Comparison of ENCODE assay signal across 8 cellular contexts in genomic region chr5:296954-297353, GRCh38. TPM values are rescaled to one million over a fixed set of nuclear protein-coding genes. Genes with fewer than 3 reads are reported as not detected.
DNase-seq lines count a peak whose midpoint lies in the region; ATAC-seq and TF ChIP-seq lines count a peak whose summit lies in the region.
"Not testable (repeated sequence)": the region's sequence is repeated elsewhere in the genome, so short reads cannot be mapped to it uniquely, and the experiment has no call there.

No MANE protein-coding gene starts in this region.

- H3K36me3 ChIP-seq in CD4-positive, alpha-beta memory T cell (ENCODE audit: insufficient read depth, low read length); lung (ENCODE audit: control insufficient read depth in 2 of 2, insufficient read depth in 2 of 2, low read length in 2 of 2): not testable (repeated sequence)

- peak overlapping the region in 6 of 7 donors; percentile 19 to 84 (median 63) for H3K27ac Mint-ChIP-seq in CD4-positive, alpha-beta memory T cell
- peak overlapping the region; percentile 52 for H3K27ac Mint-ChIP-seq in activated CD4-positive, alpha-beta T cell treated with anti-CD3 and anti-CD28 coated beads, Interleukin-2, amount 10 ng/mL, durations not matched to agents 7 days and 5 days
- not testable (repeated sequence) for H3K27ac Mint-ChIP-seq in activated naive CD8-positive, alpha-beta T cell treated with anti-CD3 and anti-CD28 coated beads, Interleukin-2, amount 10 ng/mL, durations not matched to agents 7 days and 5 days
- peak overlapping the region in 1 of 2 donors; percentile 54 for H3K27ac Mint-ChIP-seq in effector memory CD8-positive, alpha-beta T cell

- not testable (repeated sequence) for H3K27me3 ChIP-seq in CD4-positive, alpha-beta memory T cell (ENCODE audit: insufficient read depth, low read length); lung (ENCODE audit: control insufficient read depth, insufficient read depth)

- not testable (repeated sequence) for H3K27ac ChIP-seq in CD4-positive, alpha-beta memory T cell (ENCODE audit: low read depth, low read length); lung (ENCODE audit: low read depth in 1 of 2, low read length in 1 of 2)

- H3K4me3 ChIP-seq in CD4-positive, alpha-beta memory T cell (ENCODE audit: low read length in 2 of 2); lung: not testable (repeated sequence)

- 57 to 71% methylated on average over 13 to 16 of the region's 16 CpGs for WGBS in lung, 2 donors

- CTCF ChIA-PET in CD4-positive, alpha-beta memory T cell (lab: Charles Lee; ENCODE audit: partially characterized antibody) = interaction anchor here (0.9 kb wide), 1 partner anchor 13 kb away, joined by 3 read pairs; no protein-coding TSS in a partner anchor
- CTCF ChIA-PET in activated CD4-positive, alpha-beta T cell treated with anti-CD3 and anti-CD28 coated beads, Interleukin-2, amount 10 ng/mL, durations not matched to agents 7 days and 5 days (lab: Charles Lee) = not testable (repeated sequence)

- not testable (repeated sequence) for H3K27me3 Mint-ChIP-seq in CD4-positive, alpha-beta memory T cell; activated CD4-positive, alpha-beta T cell treated with anti-CD3 and anti-CD28 coated beads, Interleukin-2, amount 10 ng/mL, durations not matched to agents 7 days and 5 days; activated naive CD8-positive, alpha-beta T cell treated with anti-CD3 and anti-CD28 coated beads, Interleukin-2, amount 10 ng/mL, durations not matched to agents 7 days and 5 days; effector memory CD8-positive, alpha-beta T cell

- not testable (repeated sequence) for H3K36me3 Mint-ChIP-seq in CD4-positive, alpha-beta memory T cell; activated naive CD8-positive, alpha-beta T cell treated with anti-CD3 and anti-CD28 coated beads, Interleukin-2, amount 10 ng/mL, durations not matched to agents 7 days and 5 days; effector memory CD8-positive, alpha-beta T cell (ENCODE audit: insufficient read depth)
- peaks cover 15% of the 10 kb centered on the region for H3K36me3 Mint-ChIP-seq in activated CD4-positive, alpha-beta T cell treated with anti-CD3 and anti-CD28 coated beads, Interleukin-2, amount 10 ng/mL, durations not matched to agents 7 days and 5 days (ENCODE audit: low read depth)

- H3K9me3 ChIP-seq in CD4-positive, alpha-beta memory T cell (ENCODE audit: control insufficient read depth in 1 of 2, low read length in 2 of 2); lung (ENCODE audit: control insufficient read depth in 2 of 2, insufficient read depth in 1 of 2, low read length in 1 of 2): not testable (repeated sequence)

- peaks cover 32 to 46% (median 34%) of the 10 kb centered on the region in 4 donors for H3K4me1 Mint-ChIP-seq in CD4-positive, alpha-beta memory T cell
- H3K4me1 Mint-ChIP-seq in activated CD4-positive, alpha-beta T cell treated with anti-CD3 and anti-CD28 coated beads, Interleukin-2, amount 10 ng/mL, durations not matched to agents 7 days and 5 days = peaks cover 32% of the 10 kb centered on the region
- H3K4me1 Mint-ChIP-seq in activated naive CD8-positive, alpha-beta T cell treated with anti-CD3 and anti-CD28 coated beads, Interleukin-2, amount 10 ng/mL, durations not matched to agents 7 days and 5 days = peaks cover 17% of the 10 kb centered on the region
- H3K4me1 Mint-ChIP-seq in effector memory CD8-positive, alpha-beta T cell (ENCODE audit: low read depth in 2 of 2) = peaks cover 32 to 37% of the 10 kb centered on the region in 2 donors

- POLR2A ChIA-PET in CD4-positive, alpha-beta memory T cell (lab: Charles Lee; ENCODE audit: partially characterized antibody); activated CD4-positive, alpha-beta T cell treated with anti-CD3 and anti-CD28 coated beads, Interleukin-2, amount 10 ng/mL, durations not matched to agents 7 days and 5 days (lab: Charles Lee); activated naive CD8-positive, alpha-beta T cell treated with anti-CD3 and anti-CD28 coated beads, Interleukin-2, amount 10 ng/mL, durations not matched to agents 7 days and 5 days (lab: Charles Lee): not testable (repeated sequence)

- DNase-seq in CD4-positive, alpha-beta memory T cell = peak in 4 of 5 donors; percentile 30 to 43 (median 38)
- peak; percentile 47 for DNase-seq in KBM-7
- peak; percentile 77 for DNase-seq in RPMI7951 (ENCODE audit: low read depth)
- DNase-seq in activated CD4-positive, alpha-beta T cell treated with anti-CD3 and anti-CD28 coated beads, Interleukin-2, amount 10 ng/mL, durations not matched to agents 7 days and 5 days = peak; percentile 38
- DNase-seq in activated naive CD8-positive, alpha-beta T cell treated with anti-CD3 and anti-CD28 coated beads, Interleukin-2, amount 10 ng/mL, durations not matched to agents 7 days and 5 days; effector memory CD8-positive, alpha-beta T cell; lung (ENCODE audit: low spot score); stimulated activated naive CD8-positive, alpha-beta T cell treated with anti-CD3 and anti-CD28 coated beads, Interleukin-15, Interleukin-2, amounts not matched to agents 100 U/mL and 50 U/mL, for 24 hours: not testable (repeated sequence)

- peak; percentile 81 for ATAC-seq in activated naive CD8-positive, alpha-beta T cell treated with anti-CD3 and anti-CD28 coated beads, Interleukin-2, amount 10 ng/mL, durations not matched to agents 7 days and 5 days (ENCODE audit: low read depth)
- ATAC-seq in effector memory CD8-positive, alpha-beta T cell (replicated peaks) = peak; percentile 92
- ATAC-seq in lung (ENCODE audit: insufficient read depth, low FRiP score) = peak; percentile 41
- ATAC-seq in stimulated activated naive CD8-positive, alpha-beta T cell treated with anti-CD3 and anti-CD28 coated beads, Interleukin-15, Interleukin-2, amounts not matched to agents 100 U/mL and 50 U/mL, for 24 hours = peak; percentile 85

- not testable (repeated sequence) for TF ChIP-seq CTCF in lung (IDR thresholded peaks at IDR 0.05; ENCODE audit: control extremely low read depth, extremely low read depth)

- in situ Hi-C loops in KBM-7 (cut with MboI; ENCODE audit: low pct_unique_long_range_greater_than_20kb, low sequenced_read_pairs) = not testable (repeated sequence)

- H3K4me1 ChIP-seq in CD4-positive, alpha-beta memory T cell (ENCODE audit: insufficient read depth, low read length) = peaks cover 13% of the 10 kb centered on the region
- H3K4me1 ChIP-seq in lung (ENCODE audit: control insufficient read depth in 2 of 2, insufficient read depth in 2 of 2, low read length in 2 of 2) = not testable (repeated sequence)

- not testable (repeated sequence) for H3K9me3 Mint-ChIP-seq in CD4-positive, alpha-beta memory T cell; activated CD4-positive, alpha-beta T cell treated with anti-CD3 and anti-CD28 coated beads, Interleukin-2, amount 10 ng/mL, durations not matched to agents 7 days and 5 days; activated naive CD8-positive, alpha-beta T cell treated with anti-CD3 and anti-CD28 coated beads, Interleukin-2, amount 10 ng/mL, durations not matched to agents 7 days and 5 days; effector memory CD8-positive, alpha-beta T cell

- H3K4me3 Mint-ChIP-seq in CD4-positive, alpha-beta memory T cell = peak overlapping the region; percentile 50 to 77 (median 66)
- not testable (repeated sequence) for H3K4me3 Mint-ChIP-seq in activated CD4-positive, alpha-beta T cell treated with anti-CD3 and anti-CD28 coated beads, Interleukin-2, amount 10 ng/mL, durations not matched to agents 7 days and 5 days
- peak overlapping the region; percentile 45 for H3K4me3 Mint-ChIP-seq in activated naive CD8-positive, alpha-beta T cell treated with anti-CD3 and anti-CD28 coated beads, Interleukin-2, amount 10 ng/mL, durations not matched to agents 7 days and 5 days
- H3K4me3 Mint-ChIP-seq in effector memory CD8-positive, alpha-beta T cell = peak overlapping the region; percentile 50 to 59

- intact Hi-C loops in CD4-positive, alpha-beta memory T cell (cut with micrococcal nuclease) = not testable (repeated sequence)

RNA-seq across cellular contexts. Expression of gene AHRR, which starts 24.6 kb away (rescaled TPM):
- total RNA-seq in CD4-positive, alpha-beta memory T cell = 1 to 10 TPM; 1.2 to 2.7 TPM
- polyA plus RNA-seq in CD4-positive, alpha-beta memory T cell = under 1 TPM; 0.23 to 0.32 TPM
- total RNA-seq in RPMI7951 (2014; rRNA removed; shearing (Covaris generic)) = 51.8 and 62.2 TPM in 2 replicates
- 10 to 100 TPM; 28.3 to 34.9 TPM for total RNA-seq in activated CD4-positive, alpha-beta T cell treated with anti-CD3 and anti-CD28 coated beads, Interleukin-2, amount 10 ng/mL, durations not matched to agents 7 days and 5 days
- total RNA-seq in activated naive CD8-positive, alpha-beta T cell treated with anti-CD3 and anti-CD28 coated beads, Interleukin-2, amount 10 ng/mL, durations not matched to agents 7 days and 5 days = 10 to 100 TPM; 35.7 to 41.6 TPM
- 1 to 10 TPM; 1.7 to 8.8 TPM for total RNA-seq in lung
- 1 to 10 TPM in 1 of 2 donors, under 1 TPM in 1; 0.63 to 4.0 TPM for polyA plus RNA-seq in lung

RNA-seq across cellular contexts. Expression of gene PDCD6, which starts 25.5 kb away (rescaled TPM):
- 10 to 100 TPM; 86.5 to 95.8 TPM for total RNA-seq in CD4-positive, alpha-beta memory T cell
- polyA plus RNA-seq in CD4-positive, alpha-beta memory T cell = 100 to 1,000 TPM; 204 to 227 TPM
- 147 and 158 TPM in 2 replicates for total RNA-seq in RPMI7951 (2014; rRNA removed; shearing (Covaris generic))
- total RNA-seq in activated CD4-positive, alpha-beta T cell treated with anti-CD3 and anti-CD28 coated beads, Interleukin-2, amount 10 ng/mL, durations not matched to agents 7 days and 5 days = 100 to 1,000 TPM in 1 of 2 experiments, 10 to 100 TPM in 1; 87.9 to 100 TPM
- 10 to 100 TPM; 85.6 to 87.6 TPM for total RNA-seq in activated naive CD8-positive, alpha-beta T cell treated with anti-CD3 and anti-CD28 coated beads, Interleukin-2, amount 10 ng/mL, durations not matched to agents 7 days and 5 days
- total RNA-seq in lung = 10 to 100 TPM; 89.5 to 92.7 TPM
- 100 to 1,000 TPM in 1 of 2 donors, 10 to 100 TPM in 1; 88.0 to 149 TPM for polyA plus RNA-seq in lung

Comparison
In these comparisons a context has a peak if more than half of its experiments do, and no peak if none do; other contexts are left out.
1. ATAC-seq: peak in every context shown above with its lines; median percentile 92 in effector memory CD8-positive, alpha-beta T cell; 85 in stimulated activated naive CD8-positive, alpha-beta T cell treated with anti-CD3 and anti-CD28 coated beads, Interleukin-15, Interleukin-2, amounts not matched to agents 100 U/mL and 50 U/mL, for 24 hours; 81 in activated naive CD8-positive, alpha-beta T cell treated with anti-CD3 and anti-CD28 coated beads, Interleukin-2, amount 10 ng/mL, durations not matched to agents 7 days and 5 days; 41 in lung.